In genomic region chr15:52183562-52184173, GRCh38 we compare ENCODE assay signal across 1 cellular context.
TF ChIP-seq lines count a peak whose summit lies in the region.

No MANE protein-coding gene starts in this region.

TF ChIP-seq in GM12878, 131 proteins besides CTCF, POLR2A, EP300 and RAD21 (continued from another document):
- TF ChIP-seq, protein P1, sequence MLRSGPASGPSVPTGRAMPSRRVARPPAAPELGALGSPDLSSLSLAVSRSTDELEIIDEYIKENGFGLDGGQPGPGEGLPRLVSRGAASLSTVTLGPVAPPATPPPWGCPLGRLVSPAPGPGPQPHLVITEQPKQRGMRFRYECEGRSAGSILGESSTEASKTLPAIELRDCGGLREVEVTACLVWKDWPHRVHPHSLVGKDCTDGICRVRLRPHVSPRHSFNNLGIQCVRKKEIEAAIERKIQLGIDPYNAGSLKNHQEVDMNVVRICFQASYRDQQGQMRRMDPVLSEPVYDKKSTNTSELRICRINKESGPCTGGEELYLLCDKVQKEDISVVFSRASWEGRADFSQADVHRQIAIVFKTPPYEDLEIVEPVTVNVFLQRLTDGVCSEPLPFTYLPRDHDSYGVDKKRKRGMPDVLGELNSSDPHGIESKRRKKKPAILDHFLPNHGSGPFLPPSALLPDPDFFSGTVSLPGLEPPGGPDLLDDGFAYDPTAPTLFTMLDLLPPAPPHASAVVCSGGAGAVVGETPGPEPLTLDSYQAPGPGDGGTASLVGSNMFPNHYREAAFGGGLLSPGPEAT (IDR thresholded peaks at IDR 0.05; ENCODE audit: low read depth) = 0 out of 2 replicates have a peak, but pooled peaks have one; percentile 52
- peak; percentile 55; the same call in 1 of the 2 replicates for TF ChIP-seq SMC3 (IDR thresholded peaks at IDR 0.05; ENCODE audit: borderline replicate concordance, low read length)
- TF ChIP-seq CBX5 (IDR thresholded peaks at IDR 0.05; ENCODE audit: low read depth) = 0 out of 2 replicates have a peak, but pooled peaks have one; percentile 49
